1 cellular context compared by ENCODE assay signal in genomic region chr10:86595496-86595895, GRCh38.
TF ChIP-seq lines count a peak whose summit lies in the region.

No MANE protein-coding gene starts in this region.

TF ChIP-seq in IMR-90, 13 proteins besides CTCF, POLR2A, EP300 and RAD21:
- TF ChIP-seq ELK1 (IDR thresholded peaks at IDR 0.05; ENCODE audit: borderline replicate concordance, low read depth, low read length) (no peak), CHD1 (IDR thresholded peaks at IDR 0.05; ENCODE audit: low read depth, low read length) (no peak), MXI1 (IDR thresholded peaks at IDR 0.05; ENCODE audit: borderline replicate concordance, low read depth, low read length) (no peak), RFX5 (IDR thresholded peaks at IDR 0.05; ENCODE audit: low read depth, low read length) (no peak), RCOR1 (IDR thresholded peaks at IDR 0.05; ENCODE audit: insufficient replicate concordance, low read length) (no peak), BHLHE40 (IDR thresholded peaks at IDR 0.05; ENCODE audit: low read depth, low read length) (no peak), MAZ (IDR thresholded peaks at IDR 0.05; ENCODE audit: borderline replicate concordance, low read depth, low read length) (no peak), USF2 (IDR thresholded peaks at IDR 0.05; ENCODE audit: low read depth, low read length) (no peak), MAFK (IDR thresholded peaks at IDR 0.05; ENCODE audit: low read depth, low read length) (no peak), CEBPB (IDR thresholded peaks at IDR 0.05; ENCODE audit: low read depth, low read length) (no peak), SMC3 (IDR thresholded peaks at IDR 0.05; ENCODE audit: low read depth, low read length) (no peak), FOS (IDR thresholded peaks at IDR 0.05; ENCODE audit: low read depth, low read length) (no peak), NFE2L2 (IDR thresholded peaks at IDR 0.05; ENCODE audit: low read depth, low read length) (no peak)
